Comparison of ENCODE assay signal across 13 cellular contexts in genomic region chr7:130919316-130920103, GRCh38.
A peak's percentile ranks its signal among the peaks of the same experiment; 100 is the strongest.
DNase-seq lines count a peak whose midpoint lies in the region; ATAC-seq and TF ChIP-seq lines count a peak whose summit lies in the region.
"Had no signal": no experiment of that assay in that cellular context is flagged by ENCODE, and none has a peak within 500 bp of the region (broad histone marks: within the 10 kb centered on the region; RNA-seq: fewer than 3 reads in every experiment).

No MANE protein-coding gene starts in this region.

- peaks cover 39 to 63% of the 10 kb centered on the region in 2 donors for H3K4me1 Mint-ChIP-seq in natural killer cell

- peaks cover 7% of the 10 kb centered on the region; the same call in 1 of the 2 replicates for H3K36me3 ChIP-seq in ACC112 (ENCODE audit: insufficient read depth, low read length)
- H3K36me3 ChIP-seq in DND-41 (ENCODE audit: insufficient read depth, low read length) = peaks cover 58% of the 10 kb centered on the region
- no peaks in the 10 kb centered on the region for H3K36me3 ChIP-seq in ascending aorta
- peaks cover 5 to 71% of the 10 kb centered on the region in 2 experiments for H3K36me3 ChIP-seq in mesenchymal stem cell (ENCODE audit: control insufficient read depth in 1 of 2, insufficient read depth in 2 of 2, low read depth in 1 of 2, low read length in 2 of 2)

- no peak overlapping the region for H2AK5ac ChIP-seq in mesenchymal stem cell (ENCODE audit: low read length, severe bottlenecking)

- H4K91ac ChIP-seq in mesenchymal stem cell (ENCODE audit: low read length) = no peak overlapping the region

- H3K9ac ChIP-seq in DND-41 (ENCODE audit: low read depth, low read length) = no peak overlapping the region
- H3K9ac ChIP-seq in mesenchymal stem cell (ENCODE audit: low read length) = no peak overlapping the region

- H2BK15ac ChIP-seq in mesenchymal stem cell (ENCODE audit: low read depth, poor library complexity, severe bottlenecking) = no peak overlapping the region

- no peaks in the 10 kb centered on the region for H3K9me3 Mint-ChIP-seq in natural killer cell

- no peaks in the 10 kb centered on the region for H3K36me3 Mint-ChIP-seq in natural killer cell

- H4K8ac ChIP-seq in mesenchymal stem cell (ENCODE audit: low read length) = no peak overlapping the region

- ATAC-seq in DND-41 (ENCODE audit: insufficient read depth, low read depth) = no peak
- ATAC-seq in natural killer cell = no peak
- no peak for ATAC-seq in HG03354 (IDR thresholded peaks at IDR 0.05; ENCODE audit: poor library complexity, severe bottlenecking, unreplicated experiment)

- no CpG with 5 or more reads among the region's 2 CpGs for WGBS in mesenchymal stem cell

- H2BK5ac ChIP-seq in mesenchymal stem cell (ENCODE audit: low read depth, low read length, poor library complexity, severe bottlenecking) = no peak overlapping the region

- H3K4me3 ChIP-seq in ACC112 (ENCODE audit: low read depth, low read length) = peak overlapping the region; percentile 16; the same call in 1 of the 2 replicates
- no peak overlapping the region for H3K4me3 ChIP-seq in DND-41 (ENCODE audit: low read depth in 1 of 2, low read length in 2 of 2)
- no peak overlapping the region for H3K4me3 ChIP-seq in ascending aorta
- no peak overlapping the region for H3K4me3 ChIP-seq in mesenchymal stem cell (ENCODE audit: insufficient read depth in 1 of 2, low read depth in 1 of 2, low read length in 2 of 2)
- H3K4me3 ChIP-seq: hepatocyte had no signal

- H3K18ac ChIP-seq in mesenchymal stem cell (ENCODE audit: low read depth in 1 of 2, low read length in 2 of 2) = no peak overlapping the region

- H3K27me3 ChIP-seq in ACC112 (ENCODE audit: insufficient read depth, low read length) (no peaks in the 10 kb centered on the region), DND-41 (ENCODE audit: insufficient read depth, low read length, poor library complexity) (no peaks in the 10 kb centered on the region), ascending aorta (no peaks in the 10 kb centered on the region), mesenchymal stem cell (ENCODE audit: control insufficient read depth in 1 of 2, insufficient read depth in 1 of 2, low read length in 2 of 2) (no peaks in the 10 kb centered on the region)
- H3K27me3 ChIP-seq: hepatocyte had no signal

- H3K4me2 ChIP-seq in DND-41 (ENCODE audit: insufficient read depth, low read length) = no peak overlapping the region
- no peak overlapping the region for H3K4me2 ChIP-seq in mesenchymal stem cell (ENCODE audit: low read length, poor library complexity, severe bottlenecking)
- H3K4me2 ChIP-seq: hepatocyte had no signal

- H3K14ac ChIP-seq in mesenchymal stem cell (ENCODE audit: low read length in 2 of 2) = no peak overlapping the region

- H3K23ac ChIP-seq in mesenchymal stem cell (ENCODE audit: low read length in 2 of 2) = no peak overlapping the region

- DNase-seq in DND-41 (no peak), ascending aorta (ENCODE audit: low spot score in 2 of 2) (no peak), natural killer cell (no peak), COLO829 (ENCODE audit: low spot score) (no peak), AG08395 (ENCODE audit: low spot score) (no peak), mesenchymal stem cell (no peak)
- DNase-seq: dermis blood vessel endothelial cell, HCEC 1CT, KBM-7, NCI-H2107 had no signal

- peaks cover 63% of the 10 kb centered on the region; the same call in 1 of the 2 replicates for H4K20me1 ChIP-seq in DND-41 (ENCODE audit: insufficient read depth, low read length)

- H3K27ac ChIP-seq in ACC112 (ENCODE audit: low read depth, low read length) (peak overlapping the region; percentile 99), DND-41 (ENCODE audit: low read length) (peak overlapping the region; percentile 27; the same call in 1 of the 2 replicates), ascending aorta (peak overlapping the region; percentile 89 to 94), mesenchymal stem cell (ENCODE audit: low read length, poor library complexity, severe bottlenecking) (no peak overlapping the region)
- H3K27ac ChIP-seq: hepatocyte had no signal

- no peak overlapping the region for H3K4me3 Mint-ChIP-seq in natural killer cell

- H3K79me1 ChIP-seq in mesenchymal stem cell (replicated peaks; ENCODE audit: low read length, poor library complexity, severe bottlenecking) = peaks cover 23% of the 10 kb centered on the region

- TF ChIP-seq CTCF in DND-41 (IDR thresholded peaks at IDR 0.05; ENCODE audit: borderline replicate concordance, extremely low read depth, low read length, poor library complexity, severe bottlenecking) (no peak), ascending aorta (IDR thresholded peaks at IDR 0.05) (no peak), natural killer cell (IDR thresholded peaks at IDR 0.05) (no peak)

- H3K27me3 Mint-ChIP-seq in natural killer cell (ENCODE audit: low read depth in 2 of 2) = no peaks in the 10 kb centered on the region

- H2AFZ ChIP-seq in ACC112 (ENCODE audit: low read length, unreplicated experiment) (no peak overlapping the region), DND-41 (ENCODE audit: low read depth, low read length) (no peak overlapping the region), mesenchymal stem cell (ENCODE audit: low read depth, low read length) (no peak overlapping the region)
- H2AFZ ChIP-seq: hepatocyte had no signal

- intact Hi-C loops in ascending aorta (cut with DNase I) = loop anchor here (2.0 kb wide), 1 partner anchor 17 kb away; no protein-coding TSS in a partner anchor
- intact Hi-C loops in natural killer cell (cut with micrococcal nuclease) = no loop called here

- H3K79me2 ChIP-seq in ACC112 (ENCODE audit: control insufficient read depth, insufficient read depth, low read length, unreplicated experiment) (peaks cover 87% of the 10 kb centered on the region), DND-41 (ENCODE audit: insufficient read depth, low read length) (peaks cover 100% of the 10 kb centered on the region)
- H3K79me2 ChIP-seq: hepatocyte had no signal

- no peak overlapping the region for H2BK120ac ChIP-seq in mesenchymal stem cell (ENCODE audit: low read depth, low read length)

- H3K27ac Mint-ChIP-seq in natural killer cell = peak overlapping the region; percentile 64 to 77

- H3K9me3 ChIP-seq in DND-41 (ENCODE audit: insufficient read depth, low read length, severe bottlenecking) = no peaks in the 10 kb centered on the region
- H3K9me3 ChIP-seq in ascending aorta = no peaks in the 10 kb centered on the region
- no peaks in the 10 kb centered on the region for H3K9me3 ChIP-seq in mesenchymal stem cell (ENCODE audit: control insufficient read depth, low read length)

- H2BK12ac ChIP-seq in mesenchymal stem cell (ENCODE audit: low read length in 2 of 2) = no peak overlapping the region

- H3K4me1 ChIP-seq in ACC112 (ENCODE audit: control insufficient read depth, insufficient read depth, low read length, unreplicated experiment) (peaks cover 98% of the 10 kb centered on the region), DND-41 (ENCODE audit: insufficient read depth, low read length) (peaks cover 50% of the 10 kb centered on the region), ascending aorta (peaks cover 3 to 69% of the 10 kb centered on the region in 2 donors), mesenchymal stem cell (ENCODE audit: control insufficient read depth, insufficient read depth, low read depth, low read length) (peaks cover 19% of the 10 kb centered on the region)

- H3K4ac ChIP-seq in mesenchymal stem cell (ENCODE audit: low read depth in 1 of 2, low read length in 2 of 2) = no peak overlapping the region
